Comparison of ENCODE assay signal across 11 cellular contexts in the genomic region with DNA sequence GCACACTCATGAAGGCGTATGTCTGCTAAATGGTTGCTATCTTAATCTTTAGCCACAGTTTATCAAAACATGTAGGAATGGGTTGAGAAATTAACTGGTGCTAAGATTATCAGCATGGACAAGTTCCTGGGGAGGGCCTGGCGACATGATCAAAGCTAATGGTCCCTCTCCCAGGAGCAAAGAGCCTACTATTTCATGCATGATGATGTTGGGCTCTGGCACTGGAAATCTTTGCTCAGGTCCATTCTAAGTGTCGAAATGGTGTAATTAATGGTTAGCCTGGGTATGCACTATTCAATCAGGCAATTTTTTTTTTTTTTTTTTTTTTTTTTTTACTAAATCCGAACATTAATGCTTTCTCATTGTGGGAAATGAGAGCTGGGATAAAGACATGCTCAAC.
DNase-seq lines count a peak whose midpoint lies in the region; ATAC-seq and TF ChIP-seq lines count a peak whose summit lies in the region.
"Had no signal": no experiment of that assay in that cellular context is flagged by ENCODE, and none has a peak within 500 bp of the region (broad histone marks: within the 10 kb centered on the region; RNA-seq: fewer than 3 reads in every experiment).

No MANE protein-coding gene starts in this region.

- H3K27ac ChIP-seq in adrenal gland (peak overlapping the region; percentile 55 to 92 (median 87)), stomach (peak overlapping the region in 4 of 5 donors; percentile 78 to 99 (median 86))
- H3K27ac ChIP-seq: WERI-Rb-1 had no signal

- H3K9me3 Mint-ChIP-seq in T-helper 2 cell treated with Interferon-gamma antibody and Interleukin-4, amounts not matched to agents 5 μg/mL and 100 μg/mL, for 36 hours = no peaks in the 10 kb centered on the region

- TF ChIP-seq CTCF in adrenal gland (IDR thresholded peaks at IDR 0.05) (no peak), stomach (IDR thresholded peaks at IDR 0.05) (no peak)

- no peaks in the 10 kb centered on the region for H3K9me3 ChIP-seq in adrenal gland (replicated peaks in 1 of 3)
- H3K9me3 ChIP-seq in stomach = no peaks in the 10 kb centered on the region

- H3K36me3 ChIP-seq in adrenal gland (replicated peaks in 1 of 2) (peaks cover 0 to 24% of the 10 kb centered on the region in 2 donors), stomach (peaks cover 0 to 46% (median 29%) of the 10 kb centered on the region in 4 donors)

- TF ChIP-seq EP300 in stomach (IDR thresholded peaks at IDR 0.05) = no peak

- H3K4me3 ChIP-seq in adrenal gland (peak overlapping the region in 1 of 4 donors; percentile 15), stomach (no peak overlapping the region)

- peak overlapping the region; percentile 45 for H3K27ac Mint-ChIP-seq in T-helper 2 cell treated with Interferon-gamma antibody and Interleukin-4, amounts not matched to agents 5 μg/mL and 100 μg/mL, for 36 hours

- no peak overlapping the region for H3K4me3 Mint-ChIP-seq in T-helper 2 cell treated with Interferon-gamma antibody and Interleukin-4, amounts not matched to agents 5 μg/mL and 100 μg/mL, for 36 hours

- TF ChIP-seq POLR2A in adrenal gland (IDR thresholded peaks at IDR 0.05) = no peak
- no peak for TF ChIP-seq POLR2A in stomach (IDR thresholded peaks at IDR 0.05)

- 66 to 82% (median 74%) methylated on average over 4 of the region's 4 CpGs for WGBS in adrenal gland, 4 donors
- 44 to 65% (median 56%) methylated on average over 4 of the region's 4 CpGs for WGBS in stomach, 5 donors

- ATAC-seq in left lobe of liver = peak; percentile 40
- no peak for ATAC-seq in GM19455 (IDR thresholded peaks at IDR 0.05; ENCODE audit: unreplicated experiment)
- ATAC-seq in GM19467 (IDR thresholded peaks at IDR 0.05; ENCODE audit: unreplicated experiment) = no peak

- H3K27me3 ChIP-seq in adrenal gland (no peaks in the 10 kb centered on the region), stomach (no peaks in the 10 kb centered on the region)

- H3K36me3 Mint-ChIP-seq in T-helper 2 cell treated with Interferon-gamma antibody and Interleukin-4, amounts not matched to agents 5 μg/mL and 100 μg/mL, for 36 hours (ENCODE audit: low read depth) = peaks cover 40% of the 10 kb centered on the region

- intact Hi-C loops in adrenal gland (cut with DNase I) = no loop called here
- intact Hi-C loops in stomach (cut with DNase I; ENCODE audit: low total_unique reads) = no loop called here

- DNase-seq in T-helper 2 cell treated with Interferon-gamma antibody and Interleukin-4, amounts not matched to agents 5 μg/mL and 100 μg/mL, for 36 hours (ENCODE audit: low spot score) = no peak
- no peak for DNase-seq in T-helper 2 cell
- no peak for DNase-seq in adrenal gland
- DNase-seq in left lobe of liver (ENCODE audit: low spot score) = no peak
- DNase-seq in stomach = no peak
- DNase-seq in SHP77 treated with DMSO at 0.1 percent for 48 hours (lab: John Stamatoyannopoulos, UW) = no peak
- DNase-seq: GF-D8, NCI-H187 treated with DMSO at 0.1 percent for 48 hours, WERI-Rb-1 had no signal

- H3K4me1 ChIP-seq in adrenal gland (replicated peaks in 1 of 2) (peaks cover 64 to 77% of the 10 kb centered on the region in 2 donors), stomach (peaks cover 74 to 100% (median 88%) of the 10 kb centered on the region in 4 donors)

- H3K4me1 Mint-ChIP-seq in T-helper 2 cell treated with Interferon-gamma antibody and Interleukin-4, amounts not matched to agents 5 μg/mL and 100 μg/mL, for 36 hours (ENCODE audit: low read depth) = peaks cover 47% of the 10 kb centered on the region

- H3K27me3 Mint-ChIP-seq in T-helper 2 cell treated with Interferon-gamma antibody and Interleukin-4, amounts not matched to agents 5 μg/mL and 100 μg/mL, for 36 hours (ENCODE audit: low read depth) = no peaks in the 10 kb centered on the region
